Comparison of ENCODE assay signal across 8 cellular contexts in genomic region chr1:243215276-243215875, GRCh38. TPM values are rescaled to one million over a fixed set of nuclear protein-coding genes. Genes with fewer than 3 reads are reported as not detected.
DNase-seq lines count a peak whose midpoint lies in the region; ATAC-seq and TF ChIP-seq lines count a peak whose summit lies in the region.
"Not testable (repeated sequence)": the region's sequence is repeated elsewhere in the genome, so short reads cannot be mapped to it uniquely, and the experiment has no call there.

No MANE protein-coding gene starts in this region.

- peaks cover 39% of the 10 kb centered on the region; the same call in 2 of the 3 replicates for H3K36me3 Mint-ChIP-seq in GM23338 (ENCODE audit: low read depth)
- peaks cover 48% of the 10 kb centered on the region for H3K36me3 Mint-ChIP-seq in WTC11
- peaks cover 55% of the 10 kb centered on the region for H3K36me3 Mint-ChIP-seq in endodermal cell (ENCODE audit: low read depth)
- not testable (repeated sequence) for H3K36me3 Mint-ChIP-seq in glutamatergic neuron (ENCODE audit: unreplicated experiment)

- H3K4ac ChIP-seq in mesendoderm (ENCODE audit: low read depth, low read length): not testable (repeated sequence)

- DNase-seq in GM23338 (ENCODE audit: low spot score): peak; percentile 18
- not testable (repeated sequence) for DNase-seq in WTC11 (ENCODE audit: low spot score); glutamatergic neuron
- DNase-seq in endodermal cell: peak; percentile 53
- DNase-seq in mesendoderm: peak; percentile 82

- not testable (repeated sequence) for H2AFZ ChIP-seq in GM23338

- H3F3A ChIP-seq in GM23338 (replicated peaks; ENCODE audit: low read depth): not testable (repeated sequence)

- peaks cover 57% of the 10 kb centered on the region for H3K79me2 ChIP-seq in GM23338 (replicated peaks; ENCODE audit: insufficient read depth)
- H3K79me2 ChIP-seq in mesendoderm (ENCODE audit: control insufficient read depth, insufficient read depth, low read length): not testable (repeated sequence)

- not testable (repeated sequence) for H3K9ac ChIP-seq in HUES48 (ENCODE audit: low read depth, low read length); endodermal cell (ENCODE audit: extremely low read depth, low read length, poor library complexity, severe bottlenecking); mesendoderm (ENCODE audit: low read length)
- peak overlapping the region; percentile 51; the same call in 1 of the 2 replicates for H3K9ac ChIP-seq in iPS-20b (ENCODE audit: low read depth, low read length)

- not testable (repeated sequence) for H3K4me3 ChIP-seq in GM23338; HEK293 (ENCODE audit: low read depth, low read length); HUES48 (ENCODE audit: low read depth, low read length); endodermal cell (ENCODE audit: low read length); mesendoderm (ENCODE audit: low read length)
- H3K4me3 ChIP-seq in iPS-20b (ENCODE audit: low read length): peak overlapping the region; percentile 43; the same call in 1 of the 2 replicates

- H3K27ac Mint-ChIP-seq in GM23338 (peak overlapping the region; percentile 46), WTC11 (0 out of 2 replicates have a peak overlapping the region, but pooled peaks have one; percentile 2), glutamatergic neuron (ENCODE audit: unreplicated experiment) (peak overlapping the region; percentile 1)
- not testable (repeated sequence) for H3K27ac Mint-ChIP-seq in endodermal cell

- not testable (repeated sequence) for H3K4me1 ChIP-seq in GM23338 (ENCODE audit: insufficient read depth); HEK293 (ENCODE audit: control insufficient read depth, insufficient read depth, low read length); HUES48 (ENCODE audit: control insufficient read depth, insufficient read depth, low read length); endodermal cell (ENCODE audit: control insufficient read depth, insufficient read depth, low read length); iPS-20b (ENCODE audit: insufficient read depth, low read length); mesendoderm (ENCODE audit: control insufficient read depth, low read depth, low read length)

- not testable (repeated sequence) for H3K4me2 ChIP-seq in GM23338; mesendoderm (ENCODE audit: low read length)

- H3K9me3 Mint-ChIP-seq in GM23338; glutamatergic neuron (ENCODE audit: unreplicated experiment): not testable (repeated sequence)
- H3K9me3 Mint-ChIP-seq in WTC11 (peaks cover 15% of the 10 kb centered on the region), endodermal cell (peaks cover 17% of the 10 kb centered on the region)

- not testable (repeated sequence) for H3K9me2 ChIP-seq in GM23338 (ENCODE audit: insufficient read depth)

- peak overlapping the region; percentile 24; the same call in 2 of the 3 replicates for H3K4me3 Mint-ChIP-seq in GM23338
- H3K4me3 Mint-ChIP-seq in WTC11; endodermal cell; glutamatergic neuron (ENCODE audit: unreplicated experiment): not testable (repeated sequence)

- not testable (repeated sequence) for H3K23ac ChIP-seq in mesendoderm (ENCODE audit: low read length)

- H3K4me1 Mint-ChIP-seq in GM23338 (peaks cover 28% of the 10 kb centered on the region), glutamatergic neuron (ENCODE audit: low read depth, unreplicated experiment) (peaks cover 12% of the 10 kb centered on the region)
- not testable (repeated sequence) for H3K4me1 Mint-ChIP-seq in WTC11, endodermal cell

- CTCF ChIA-PET in HEK293 (lab: Yijun Ruan, JAX); WTC11 (lab: Charles Lee): not testable (repeated sequence)

- H3K36me3 ChIP-seq in GM23338 (ENCODE audit: insufficient read depth); mesendoderm (ENCODE audit: control insufficient read depth, insufficient read depth, low read length): not testable (repeated sequence)
- H3K36me3 ChIP-seq in HEK293 (ENCODE audit: control insufficient read depth in 2 of 2, insufficient read depth in 1 of 2, low read length in 2 of 2) (peaks cover 6 to 15% of the 10 kb centered on the region in 2 experiments), HUES48 (ENCODE audit: control insufficient read depth, insufficient read depth, low read length) (peaks cover 18% of the 10 kb centered on the region), endodermal cell (ENCODE audit: control insufficient read depth, insufficient read depth, low read length) (peaks cover 52% of the 10 kb centered on the region), iPS-20b (ENCODE audit: insufficient read depth, low read depth, low read length) (peaks cover 44% of the 10 kb centered on the region)

- H4K5ac ChIP-seq in mesendoderm (ENCODE audit: low read length): not testable (repeated sequence)

- H3K18ac ChIP-seq in mesendoderm (ENCODE audit: low read length): not testable (repeated sequence)

- H2AK5ac ChIP-seq in mesendoderm (ENCODE audit: low read length): not testable (repeated sequence)

- 81 to 83% methylated on average over 6 to 11 of the region's 12 CpGs for WGBS in endodermal cell (ENCODE audit: insufficient coverage in 1 of 2, insufficient read length in 1 of 2), 2 experiments
- no CpG with 5 or more reads among the region's 12 CpGs for WGBS in mesendoderm (ENCODE audit: extremely low coverage, insufficient coverage, low lambda C conversion rate)

- not testable (repeated sequence) for ATAC-seq in GM23338, WTC11

- H4K20me1 ChIP-seq in GM23338 (replicated peaks; ENCODE audit: insufficient read depth): not testable (repeated sequence)

- TF ChIP-seq CTCF in GM23338 (conservative IDR thresholded peaks at IDR 0.05; ENCODE audit: low read depth in 2 of 2); HEK293 (tag by site-specific recombination; IDR thresholded peaks at IDR 0.05); WTC11 (IDR thresholded peaks at IDR 0.05); endodermal cell (conservative IDR thresholded peaks at IDR 0.05); glutamatergic neuron (IDR thresholded peaks at IDR 0.05; ENCODE audit: partially characterized antibody, unreplicated experiment): not testable (repeated sequence)

- not testable (repeated sequence) for H3K27me3 Mint-ChIP-seq in GM23338 (ENCODE audit: insufficient read depth, low read depth, poor library complexity); WTC11 (ENCODE audit: low read depth); endodermal cell (ENCODE audit: insufficient read depth); glutamatergic neuron (ENCODE audit: unreplicated experiment)

- POLR2A ChIA-PET in HEK293 (lab: Yijun Ruan, JAX): interaction anchor here (1.7 kb wide), 1 partner anchor 40 kb away, joined by 7 read pairs; the partner anchor contains the start of genes CEP170 and SDCCAG8
- POLR2A ChIA-PET in WTC11 (lab: Charles Lee): not testable (repeated sequence)

- not testable (repeated sequence) for H3K56ac ChIP-seq in mesendoderm (ENCODE audit: low read length)

- H2BK120ac ChIP-seq in mesendoderm (ENCODE audit: low read depth, low read length): not testable (repeated sequence)

- not testable (repeated sequence) for H2BK5ac ChIP-seq in mesendoderm (ENCODE audit: low read length)

- H3K79me1 ChIP-seq in mesendoderm (ENCODE audit: low read length): not testable (repeated sequence)

- 0 out of 2 replicates have a peak overlapping the region, but pooled peaks have one; percentile 10 for H3K27ac ChIP-seq in GM23338 (ENCODE audit: low read depth)
- H3K27ac ChIP-seq in HEK293 (ENCODE audit: extremely low read depth, low read depth, low read length); endodermal cell (ENCODE audit: low read depth, low read length); iPS-20b (ENCODE audit: low read length); mesendoderm (ENCODE audit: low read depth, low read length): not testable (repeated sequence)
- H3K27ac ChIP-seq in HUES48 (ENCODE audit: low read depth, low read length): peak overlapping the region; percentile 1

- not testable (repeated sequence) for H4K8ac ChIP-seq in mesendoderm (ENCODE audit: low read depth, low read length)

- not testable (repeated sequence) for H3K27me3 ChIP-seq in GM23338 (ENCODE audit: insufficient read depth); HUES48 (ENCODE audit: control insufficient read depth, insufficient read depth, low read length); endodermal cell (ENCODE audit: control insufficient read depth, insufficient read depth, low read length, poor library complexity, severe bottlenecking); iPS-20b (ENCODE audit: insufficient read depth, low read length); mesendoderm (ENCODE audit: insufficient read depth, low read length, poor library complexity)

- H3K9me3 ChIP-seq in HEK293 (ENCODE audit: control insufficient read depth, insufficient read depth, low read depth, low read length); HUES48 (ENCODE audit: control insufficient read depth, insufficient read depth, low read length); iPS-20b (ENCODE audit: insufficient read depth, low read depth, low read length): not testable (repeated sequence)
- H3K9me3 ChIP-seq in endodermal cell (ENCODE audit: control insufficient read depth, low read length): peaks cover 14% of the 10 kb centered on the region

- H2BK15ac ChIP-seq in mesendoderm (replicated peaks; ENCODE audit: low read depth): not testable (repeated sequence)

RNA-seq across cellular contexts. Expression of gene CEP170, which starts 39.7 kb away (rescaled TPM):
- 93.1 and 100 TPM in 2 replicates for total RNA-seq in GM23338 (2014; rRNA removed; shearing (Covaris generic))
- 89.2 and 104 TPM in 2 replicates for polyA plus RNA-seq in GM23338 (2016; fragmentation: Nextera tagmentation; extraction: Ambion mirVana)
- total RNA-seq in WTC11 (2021) (89.6 to 94.7 TPM (median 90.3 TPM) in 3 replicates), endodermal cell (10 to 100 TPM; 85.7 to 99.8 TPM), glutamatergic neuron (ENCODE audit: unreplicated experiment) (450 TPM)
- 81.7 TPM for polyA plus RNA-seq in endodermal cell (2013, experiment 1 of 2)
- polyA plus RNA-seq in endodermal cell (2013, experiment 2 of 2): 83.0 TPM
- polyA plus RNA-seq in mesendoderm (2013, experiment 1 of 2): 57.2 TPM
- polyA plus RNA-seq in mesendoderm (2013, experiment 2 of 2): 58.5 TPM

RNA-seq across cellular contexts. Expression of gene SDCCAG8, which starts 40.5 kb away (rescaled TPM):
- total RNA-seq in GM23338 (2014; rRNA removed; shearing (Covaris generic)): 16.1 and 28.0 TPM in 2 replicates
- polyA plus RNA-seq in GM23338 (2016; fragmentation: Nextera tagmentation; extraction: Ambion mirVana): 66.7 and 70.2 TPM in 2 replicates
- 33.6 to 44.3 TPM (median 42.4 TPM) in 3 replicates for total RNA-seq in WTC11 (2021)
- 10 to 100 TPM; 19.8 to 27.5 TPM for total RNA-seq in endodermal cell
- 14.3 TPM for polyA plus RNA-seq in endodermal cell (2013, experiment 1 of 2)
- polyA plus RNA-seq in endodermal cell (2013, experiment 2 of 2): 16.5 TPM
- 52.8 TPM for total RNA-seq in glutamatergic neuron (ENCODE audit: unreplicated experiment)
- 9.5 TPM for polyA plus RNA-seq in mesendoderm (2013, experiment 1 of 2)
- polyA plus RNA-seq in mesendoderm (2013, experiment 2 of 2): 8.9 TPM
